In the genomic region with DNA sequence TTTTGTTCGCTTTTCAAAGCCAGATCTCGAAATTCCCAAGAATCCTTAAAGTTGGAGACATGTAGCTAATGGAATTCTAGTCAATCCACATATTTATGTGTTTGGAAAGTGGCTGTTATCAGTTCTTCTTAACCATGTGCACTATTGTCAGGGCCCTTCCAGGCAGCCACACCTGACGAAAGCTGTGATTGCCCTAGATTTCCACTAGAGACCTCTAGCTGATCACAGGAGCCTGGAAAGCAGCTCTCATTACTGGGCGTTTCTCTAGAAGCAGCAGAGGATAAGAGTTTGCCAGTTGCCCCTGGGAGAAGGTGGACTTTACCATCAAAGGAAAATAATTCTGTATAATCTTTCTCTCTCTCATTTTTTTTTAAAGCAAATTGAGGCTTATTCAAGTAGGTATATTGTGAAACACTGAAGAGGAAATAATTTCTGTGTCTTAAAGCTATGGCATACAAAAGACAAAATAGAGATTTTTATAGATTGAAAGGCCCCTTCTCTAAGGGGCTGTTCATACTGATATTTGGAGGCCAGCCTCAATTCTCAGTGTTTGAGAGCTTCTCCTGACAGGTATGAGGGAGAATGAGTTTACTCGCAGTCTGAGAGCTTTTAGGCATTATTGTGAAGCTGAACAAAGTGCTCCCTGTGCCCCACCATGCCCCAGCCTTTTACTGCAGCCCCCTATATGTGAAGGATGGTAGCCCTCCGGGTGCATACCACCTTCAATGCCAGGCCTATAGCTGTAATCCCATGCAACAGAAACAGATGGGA, we compare ENCODE assay signal across 8 cellular contexts.
A peak's percentile ranks its signal among the peaks of the same experiment; 100 is the strongest.
DNase-seq lines count a peak whose midpoint lies in the region; ATAC-seq, FAIRE-seq and TF ChIP-seq lines count a peak whose summit lies in the region.

No MANE protein-coding gene starts in this region.

- TF ChIP-seq EP300 in K562 (IDR thresholded peaks at IDR 0.05; ENCODE audit: low read length) = no peak

- no peak overlapping the region for H3K27ac ChIP-seq in K562 (ENCODE audit: extremely low read depth, low read depth, low read length)

- H3K4me3 ChIP-seq in K562 = no peak overlapping the region

- TF ChIP-seq CTCF in GM12873 (IDR thresholded peaks at IDR 0.05; ENCODE audit: insufficient read depth, low read depth, low read length, missing control alignments) = peak; percentile 32
- TF ChIP-seq CTCF in K562 (IDR thresholded peaks at IDR 0.05 in 2 of 3, conservative IDR thresholded peaks at IDR 0.05 in 1 of 3; ENCODE audit: insufficient read depth in 2 of 3, low read depth in 1 of 3, low read length in 3 of 3) = peak; percentile 43 to 62 (median 47); a peak in 5 of 6 replicates
- TF ChIP-seq CTCF in type B pancreatic cell (conservative IDR thresholded peaks at IDR 0.05) = peak; percentile 69

- FAIRE-seq in K562 (lab: Jason Lieb, UNC) = peak; percentile 19

- H3K36me3 ChIP-seq in K562 (ENCODE audit: control insufficient read depth, insufficient read depth, low read length) = no peaks in the 10 kb centered on the region

- intact Hi-C loops in K562 (cut with micrococcal nuclease) = loop anchor here (1.0 kb wide), 1 partner anchor 574 kb away; no protein-coding TSS in a partner anchor

- no peaks in the 10 kb centered on the region for H3K79me2 ChIP-seq in K562 (ENCODE audit: control insufficient read depth, insufficient read depth, low read length)

- no peaks in the 10 kb centered on the region for H3K9me1 ChIP-seq in K562 (ENCODE audit: control insufficient read depth, insufficient read depth, low read length)

- CTCF ChIA-PET in K562 (lab: Yijun Ruan, JAX; ENCODE audit: low intra/inter-chr PET ratio) = interaction anchor here (0.6 to 1.2 kb wide), 3 partner anchors 557 to 962 kb away, joined by 3 to 5 read pairs (median 3); no protein-coding TSS in a partner anchor
- CTCF ChIA-PET in activated CD8-positive, alpha-beta memory T cell treated with anti-CD3 and anti-CD28 coated beads, Interleukin-2, amount 10 ng/mL, durations not matched to agents 7 days and 5 days (lab: Charles Lee) = no interaction called here

- H3K4me1 Mint-ChIP-seq in type B pancreatic cell (ENCODE audit: unreplicated experiment) = peaks cover 30% of the 10 kb centered on the region
- no peaks in the 10 kb centered on the region for H3K4me1 Mint-ChIP-seq in activated CD8-positive, alpha-beta memory T cell treated with anti-CD3 and anti-CD28 coated beads, Interleukin-2, amount 10 ng/mL, durations not matched to agents 7 days and 5 days

- whole genome bisulfite sequencing in K562 (ENCODE audit: insufficient coverage, low coverage, missing lambda C conversion rate) = 6% methylated on average over 6 of the region's 6 CpGs

- H4K20me1 ChIP-seq in K562 (replicated peaks; ENCODE audit: control insufficient read depth, insufficient read depth, low read length) = no peaks in the 10 kb centered on the region

- peak; percentile 27 for DNase-seq in NCI-H1694 (lab: John Stamatoyannopoulos, UW)
- peak in 2 of 4 experiments; percentile 29 to 40 for DNase-seq in K562 (ENCODE audit: extremely low read depth in 1 of 4, low spot score in 3 of 4)
- DNase-seq in islet precursor cell = peak; percentile 86
- DNase-seq in type B pancreatic cell (ENCODE audit: extremely low spot score, unreplicated experiment) = no peak
- no peak for DNase-seq in activated CD8-positive, alpha-beta memory T cell treated with anti-CD3 and anti-CD28 coated beads, Interleukin-2, amount 10 ng/mL, durations not matched to agents 7 days and 5 days
- no peak for DNase-seq in NCI-H526 treated with DMSO at 0.1 percent for 48 hours (lab: John Stamatoyannopoulos, UW)

- in situ Hi-C loops in K562 (cut with MboI) = no loop called here

- H3K27me3 ChIP-seq in K562 (ENCODE audit: control insufficient read depth in 2 of 2, insufficient read depth in 2 of 2, low read length in 2 of 2) = no peaks in the 10 kb centered on the region

- no peaks in the 10 kb centered on the region for H3K27me3 Mint-ChIP-seq in type B pancreatic cell
- no peaks in the 10 kb centered on the region for H3K27me3 Mint-ChIP-seq in activated CD8-positive, alpha-beta memory T cell treated with anti-CD3 and anti-CD28 coated beads, Interleukin-2, amount 10 ng/mL, durations not matched to agents 7 days and 5 days

- peaks cover 6% of the 10 kb centered on the region for H3K9me3 Mint-ChIP-seq in type B pancreatic cell
- H3K9me3 Mint-ChIP-seq in activated CD8-positive, alpha-beta memory T cell treated with anti-CD3 and anti-CD28 coated beads, Interleukin-2, amount 10 ng/mL, durations not matched to agents 7 days and 5 days (ENCODE audit: low read depth) = no peaks in the 10 kb centered on the region

- peak overlapping the region; percentile 33 for H3K27ac Mint-ChIP-seq in type B pancreatic cell
- no peak overlapping the region for H3K27ac Mint-ChIP-seq in activated CD8-positive, alpha-beta memory T cell treated with anti-CD3 and anti-CD28 coated beads, Interleukin-2, amount 10 ng/mL, durations not matched to agents 7 days and 5 days

- BruUV-seq in K562 (replicated peaks; lab: Mats Ljungman, UMichigan) = no TSS peak

- H3K4me2 ChIP-seq in K562 (ENCODE audit: insufficient read depth, low read length) = no peak overlapping the region

- H3K9me3 ChIP-seq in K562 (replicated peaks; ENCODE audit: control insufficient read depth, insufficient read depth, low read depth, low read length) = no peaks in the 10 kb centered on the region

- H3K9ac ChIP-seq in K562 (ENCODE audit: insufficient read depth in 1 of 2, low read depth in 2 of 2, low read length in 2 of 2) = no peak overlapping the region

- ATAC-seq in K562 = peak; percentile 89
- no peak for ATAC-seq in activated CD8-positive, alpha-beta memory T cell treated with anti-CD3 and anti-CD28 coated beads, Interleukin-2, amount 10 ng/mL, durations not matched to agents 7 days and 5 days
- no peak for ATAC-seq in HG02759 (IDR thresholded peaks at IDR 0.05; ENCODE audit: unreplicated experiment)

- no peak for TF ChIP-seq POLR2A in K562 (conservative IDR thresholded peaks at IDR 0.05)

- no peaks in the 10 kb centered on the region for H3K36me3 Mint-ChIP-seq in type B pancreatic cell
- no peaks in the 10 kb centered on the region for H3K36me3 Mint-ChIP-seq in activated CD8-positive, alpha-beta memory T cell treated with anti-CD3 and anti-CD28 coated beads, Interleukin-2, amount 10 ng/mL, durations not matched to agents 7 days and 5 days

- no peak overlapping the region for H3K4me3 Mint-ChIP-seq in type B pancreatic cell
- H3K4me3 Mint-ChIP-seq in activated CD8-positive, alpha-beta memory T cell treated with anti-CD3 and anti-CD28 coated beads, Interleukin-2, amount 10 ng/mL, durations not matched to agents 7 days and 5 days = no peak overlapping the region

- POLR2A ChIA-PET in K562 (lab: Yijun Ruan, JAX) = interaction anchor here (0.6 kb wide), 1 partner anchor 229 kb away, joined by 3 read pairs; no protein-coding TSS in a partner anchor

- TF ChIP-seq RAD21 in K562 (CRISPR knock-in tag; conservative IDR thresholded peaks at IDR 0.05 in 1 of 2, IDR thresholded peaks at IDR 0.05 in 1 of 2) = peak; percentile 52 to 82

- H3K4me1 ChIP-seq in K562 (replicated peaks in 1 of 2; ENCODE audit: control insufficient read depth in 2 of 2, insufficient read depth in 2 of 2, low read length in 2 of 2) = no peaks in the 10 kb centered on the region

- no peak overlapping the region for H2AFZ ChIP-seq in K562 (ENCODE audit: low read depth, low read length)

TF ChIP-seq in K562, 482 proteins besides CTCF, POLR2A, EP300 and RAD21:
- TF ChIP-seq, protein P1, sequence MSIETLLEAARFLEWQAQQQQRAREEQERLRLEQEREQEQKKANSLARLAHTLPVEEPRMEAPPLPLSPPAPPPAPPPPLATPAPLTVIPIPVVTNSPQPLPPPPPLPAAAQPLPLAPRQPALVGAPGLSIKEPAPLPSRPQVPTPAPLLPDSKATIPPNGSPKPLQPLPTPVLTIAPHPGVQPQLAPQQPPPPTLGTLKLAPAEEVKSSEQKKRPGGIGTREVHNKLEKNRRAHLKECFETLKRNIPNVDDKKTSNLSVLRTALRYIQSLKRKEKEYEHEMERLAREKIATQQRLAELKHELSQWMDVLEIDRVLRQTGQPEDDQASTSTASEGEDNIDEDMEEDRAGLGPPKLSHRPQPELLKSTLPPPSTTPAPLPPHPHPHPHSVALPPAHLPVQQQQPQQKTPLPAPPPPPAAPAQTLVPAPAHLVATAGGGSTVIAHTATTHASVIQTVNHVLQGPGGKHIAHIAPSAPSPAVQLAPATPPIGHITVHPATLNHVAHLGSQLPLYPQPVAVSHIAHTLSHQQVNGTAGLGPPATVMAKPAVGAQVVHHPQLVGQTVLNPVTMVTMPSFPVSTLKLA (conservative IDR thresholded peaks at IDR 0.05) = no peak
- TF ChIP-seq, protein P2, sequence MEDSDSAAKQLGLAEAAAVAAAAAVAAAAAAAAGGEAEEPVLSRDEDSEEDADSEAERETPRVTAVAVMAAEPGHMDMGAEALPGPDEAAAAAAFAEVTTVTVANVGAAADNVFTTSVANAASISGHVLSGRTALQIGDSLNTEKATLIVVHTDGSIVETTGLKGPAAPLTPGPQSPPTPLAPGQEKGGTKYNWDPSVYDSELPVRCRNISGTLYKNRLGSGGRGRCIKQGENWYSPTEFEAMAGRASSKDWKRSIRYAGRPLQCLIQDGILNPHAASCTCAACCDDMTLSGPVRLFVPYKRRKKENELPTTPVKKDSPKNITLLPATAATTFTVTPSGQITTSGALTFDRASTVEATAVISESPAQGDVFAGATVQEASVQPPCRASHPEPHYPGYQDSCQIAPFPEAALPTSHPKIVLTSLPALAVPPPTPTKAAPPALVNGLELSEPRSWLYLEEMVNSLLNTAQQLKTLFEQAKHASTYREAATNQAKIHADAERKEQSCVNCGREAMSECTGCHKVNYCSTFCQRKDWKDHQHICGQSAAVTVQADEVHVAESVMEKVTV (CRISPR knock-in tag; IDR thresholded peaks at IDR 0.05) = peak; percentile 50
- TF ChIP-seq SMC3 (conservative IDR thresholded peaks at IDR 0.05; ENCODE audit: insufficient read depth, low read depth, low read length) = 0 out of 2 replicates have a peak, but pooled peaks have one; percentile 44

Comparison
In these comparisons a context has a peak if more than half of its experiments do, and no peak if none do; other contexts are left out.
1. DNase-seq: peak in NCI-H1694 (single experiment) and islet precursor cell (single experiment); none in type B pancreatic cell (single experiment), activated CD8-positive, alpha-beta memory T cell treated with anti-CD3 and anti-CD28 coated beads, Interleukin-2, amount 10 ng/mL, durations not matched to agents 7 days and 5 days (single experiment) and NCI-H526 treated with DMSO at 0.1 percent for 48 hours (single experiment).
2. Peak in every context shown above with its lines, with median percentiles within 50 percentile points of each other: CTCF ChIP-seq.